ENCODE assay signal across 13 cellular contexts in genomic region chr4:74886490-74886889, GRCh38. TPM values are rescaled to one million over a fixed set of nuclear protein-coding genes. Genes with fewer than 3 reads are reported as not detected.
DNase-seq lines count a peak whose midpoint lies in the region; ATAC-seq, FAIRE-seq and TF ChIP-seq lines count a peak whose summit lies in the region.
"Had no signal": no experiment of that assay in that cellular context is flagged by ENCODE, and none has a peak within 500 bp of the region (broad histone marks: within the 10 kb centered on the region; RNA-seq: fewer than 3 reads in every experiment).

No MANE protein-coding gene starts in this region.

- no peak overlapping the region for H3K27ac Mint-ChIP-seq in chondrocyte (ENCODE audit: unreplicated experiment)
- H3K27ac Mint-ChIP-seq: activated T-cell treated with anti-CD3 and anti-CD28 coated beads, Interleukin-2, amount 50 U/mL, for 24 hours; naive thymus-derived CD8-positive, alpha-beta T cell had no signal

- H3K4me3 Mint-ChIP-seq in chondrocyte (ENCODE audit: unreplicated experiment) = no peak overlapping the region
- H3K4me3 Mint-ChIP-seq: activated T-cell treated with anti-CD3 and anti-CD28 coated beads, Interleukin-2, amount 50 U/mL, for 24 hours; naive thymus-derived CD8-positive, alpha-beta T cell had no signal

- H3K27ac ChIP-seq in hepatocyte (no peak overlapping the region), caudate nucleus (ENCODE audit: low read depth, low read length) (no peak overlapping the region)
- H3K27ac ChIP-seq: colonic mucosa had no signal

- ATAC-seq in HG03342 (IDR thresholded peaks at IDR 0.05; ENCODE audit: unreplicated experiment) = no peak
- ATAC-seq: HCT116; naive thymus-derived CD8-positive, alpha-beta T cell had no signal

- no peaks in the 10 kb centered on the region for H3K27me3 ChIP-seq in hepatocyte
- H3K27me3 ChIP-seq: colonic mucosa had no signal

- no peaks in the 10 kb centered on the region for H3K36me3 ChIP-seq in hepatocyte (replicated peaks; ENCODE audit: insufficient read depth, low read depth)
- H3K36me3 ChIP-seq: colonic mucosa had no signal

- no peaks in the 10 kb centered on the region for H3K9me2 ChIP-seq in hepatocyte (replicated peaks; ENCODE audit: insufficient read depth)

- no peak for FAIRE-seq in RCC 7860 (lab: Jason Lieb, UNC)

- no peaks in the 10 kb centered on the region for H3K36me3 Mint-ChIP-seq in chondrocyte (ENCODE audit: low read depth)
- H3K36me3 Mint-ChIP-seq: naive thymus-derived CD8-positive, alpha-beta T cell had no signal

- H3K4me1 ChIP-seq in hepatocyte (ENCODE audit: insufficient read depth) = peaks cover 9% of the 10 kb centered on the region
- H3K4me1 ChIP-seq: colonic mucosa had no signal

- no peak overlapping the region for H3K4me3 ChIP-seq in hepatocyte
- H3K4me3 ChIP-seq: colonic mucosa had no signal

- peak; percentile 9 for DNase-seq in Ammon's horn (ENCODE audit: low spot score)
- peak; percentile 80 for DNase-seq in HPDE6-E6E7 (ENCODE audit: extremely low spot score)
- peak; percentile 76 for DNase-seq in SKM-1 (lab: John Stamatoyannopoulos, UW; ENCODE audit: unreplicated experiment)
- peak; percentile 12 for DNase-seq in hepatocyte (ENCODE audit: low spot score)
- no peak for DNase-seq in RCC 7860 (ENCODE audit: low spot score)
- no peak for DNase-seq in caudate nucleus (lab: John Stamatoyannopoulos, UW)
- no peak for DNase-seq in chondrocyte (ENCODE audit: low spot score)
- DNase-seq: activated T-cell treated with anti-CD3 and anti-CD28 coated beads, Interleukin-2, amount 50 U/mL, for 24 hours; colonic mucosa; naive thymus-derived CD8-positive, alpha-beta T cell; stimulated activated CD4-positive, alpha-beta T cell treated with anti-CD3 and anti-CD28 coated beads, Interleukin-1b, Interleukin-23, amount 100 ng/mL, for 48 hours had no signal

- H3K27me3 Mint-ChIP-seq in chondrocyte (ENCODE audit: low read depth) = peaks cover 14% of the 10 kb centered on the region

- H3K79me2 ChIP-seq in hepatocyte = no peaks in the 10 kb centered on the region

- no peak overlapping the region for H2AFZ ChIP-seq in hepatocyte

- WGBS in hepatocyte (ENCODE audit: low lambda C conversion rate, missing lambda C conversion rate) = 91% methylated on average over 4 of the region's 4 CpGs

- peaks cover 8% of the 10 kb centered on the region for H3K9me3 Mint-ChIP-seq in chondrocyte (ENCODE audit: low read depth)
- H3K9me3 Mint-ChIP-seq: activated T-cell treated with anti-CD3 and anti-CD28 coated beads, Interleukin-2, amount 50 U/mL, for 24 hours had no signal

- H3K4me1 Mint-ChIP-seq in chondrocyte (ENCODE audit: low read depth) = no peaks in the 10 kb centered on the region
- H3K4me1 Mint-ChIP-seq: naive thymus-derived CD8-positive, alpha-beta T cell had no signal

- TF ChIP-seq CTCF in hepatocyte (IDR thresholded peaks at IDR 0.05; ENCODE audit: poor library complexity) = no peak
- no peak for TF ChIP-seq CTCF in chondrocyte (IDR thresholded peaks at IDR 0.05)

- H3K4me2 ChIP-seq in hepatocyte = no peak overlapping the region

- no peaks in the 10 kb centered on the region for H3K9me3 ChIP-seq in hepatocyte (ENCODE audit: low read depth)
- H3K9me3 ChIP-seq: colonic mucosa had no signal

- no peaks in the 10 kb centered on the region for H4K20me1 ChIP-seq in hepatocyte (ENCODE audit: insufficient read depth, poor library complexity, severe bottlenecking)

RNA-seq across cellular contexts. Expression of gene PARM1, which starts 46.4 kb away (rescaled TPM):
- total RNA-seq in hepatocyte = 154 and 158 TPM in 2 replicates
- 90.4 and 107 TPM in 2 replicates for polyA plus RNA-seq in hepatocyte
- total RNA-seq in chondrocyte = 0.90 to 1.4 TPM (median 1.0 TPM) in 3 replicates
- polyA plus RNA-seq: naive thymus-derived CD8-positive, alpha-beta T cell had no signal

Comparison
In these comparisons a context has a peak if more than half of its experiments do, and no peak if none do; other contexts are left out.
1. DNase-seq: peak in Ammon's horn (single experiment), HPDE6-E6E7 (single experiment), SKM-1 (single experiment) and hepatocyte (single experiment); none in RCC 7860 (single experiment), caudate nucleus (0 of 61) and chondrocyte (single experiment).
2. RNA of gene PARM1, which starts 46.4 kb away (total RNA-seq): 154 to 158 TPM in hepatocyte; 0.90 to 1.4 TPM in chondrocyte; every median in the first group is over 10 times any median in the second.